In genomic region chr13:26051231-26052135, GRCh38 we compare ENCODE assay signal across 9 cellular contexts. TPM values are rescaled to one million over a fixed set of nuclear protein-coding genes. Genes with fewer than 3 reads are reported as not detected.
DNase-seq lines count a peak whose midpoint lies in the region; ATAC-seq, FAIRE-seq and TF ChIP-seq lines count a peak whose summit lies in the region.
"Had no signal": no experiment of that assay in that cellular context is flagged by ENCODE, and none has a peak within 500 bp of the region (broad histone marks: within the 10 kb centered on the region; RNA-seq: fewer than 3 reads in every experiment).

Gene SHISA2 (minus strand): TSS chr13:26052016. CDS start chr13:26050975, 1,041 bp downstream.

- TF ChIP-seq CTCF in BJ (IDR thresholded peaks at IDR 0.05; ENCODE audit: insufficient read depth, low read depth, low read length), result no peak
- TF ChIP-seq CTCF in Caco-2 (IDR thresholded peaks at IDR 0.05; ENCODE audit: insufficient read depth in 1 of 2, low read depth in 1 of 2, low read length in 1 of 2, severe bottlenecking in 1 of 2, unreplicated experiment in 1 of 2), result no peak

- H3K9me3 ChIP-seq in small intestine (ENCODE audit: control insufficient read depth, low read depth) (no peaks in the 10 kb centered on the region), Caco-2 (no peaks in the 10 kb centered on the region)

- H3K36me3 ChIP-seq in BJ (ENCODE audit: control insufficient read depth, insufficient read depth, low read length), result no peaks in the 10 kb centered on the region
- H3K36me3 ChIP-seq in small intestine (ENCODE audit: control insufficient read depth in 2 of 2, insufficient read depth in 2 of 2, low read length in 2 of 2), result no peaks in the 10 kb centered on the region
- H3K36me3 ChIP-seq in Caco-2 (ENCODE audit: control insufficient read depth, insufficient read depth, low read length), result no peaks in the 10 kb centered on the region

- BruUV-seq in Caco-2 (replicated peaks; lab: Mats Ljungman, UMichigan), result no TSS peak

- DNase-seq in BJ (ENCODE audit: low read depth), result no peak
- peak; percentile 39 for DNase-seq in HuH-7 (ENCODE audit: low spot score)
- peak in 3 of 5 donors; percentile 16 to 47 (median 24) for DNase-seq in T-helper 1 cell
- DNase-seq in caudate nucleus (lab: John Stamatoyannopoulos, UW), result peak in 43 of 61 donors; percentile 7 to 74 (median 42)
- no peak for DNase-seq in immature natural killer cell
- peak; percentile 6 for DNase-seq in small intestine
- DNase-seq in Caco-2, result no peak

- no peak for ATAC-seq in GM18861 (IDR thresholded peaks at IDR 0.05; ENCODE audit: unreplicated experiment)
- ATAC-seq: HCT116 had no signal

- no peaks in the 10 kb centered on the region for H3K36me3 Mint-ChIP-seq in immature natural killer cell
- H3K36me3 Mint-ChIP-seq in Caco-2 (ENCODE audit: insufficient read depth, unreplicated experiment), result no peaks in the 10 kb centered on the region

- H3K27me3 Mint-ChIP-seq in immature natural killer cell (ENCODE audit: low read depth in 3 of 3), result peaks cover 4 to 29% (median 7%) of the 10 kb centered on the region in 3 donors
- peaks cover 2% of the 10 kb centered on the region for H3K27me3 Mint-ChIP-seq in Caco-2 (ENCODE audit: insufficient read depth, unreplicated experiment)

- H3K27me3 ChIP-seq in BJ (ENCODE audit: control insufficient read depth, insufficient read depth, low read length) (peaks cover 25% of the 10 kb centered on the region), small intestine (ENCODE audit: control insufficient read depth in 2 of 2, insufficient read depth in 2 of 2, low read length in 2 of 2) (peaks cover 10 to 22% of the 10 kb centered on the region in 2 donors), Caco-2 (replicated peaks; ENCODE audit: control insufficient read depth, insufficient read depth, low read length) (peaks cover 1% of the 10 kb centered on the region; the same call in 1 of the 2 replicates)

- WGBS in small intestine, 3 donors, result 2 to 7% (median 4%) methylated on average over 76 to 109 of the region's 110 CpGs

- H3K4me1 ChIP-seq in small intestine (ENCODE audit: control insufficient read depth in 2 of 2, insufficient read depth in 1 of 2, low read depth in 1 of 2, low read length in 1 of 2), result no peaks in the 10 kb centered on the region
- H3K4me1 ChIP-seq in Caco-2, result no peaks in the 10 kb centered on the region

- intact Hi-C loops in Caco-2 (cut with micrococcal nuclease; ENCODE audit: unreplicated experiment), result no loop called here

- H3K4me3 ChIP-seq in BJ (ENCODE audit: low read depth, low read length) (peak within 1 kb of the TSS; percentile 33), small intestine (ENCODE audit: low read depth in 1 of 2, low read length in 2 of 2) (peak within 1 kb of the TSS; percentile 12 to 35), Caco-2 (ENCODE audit: low read depth, low read length) (no peak within 1 kb of the TSS)

- no peaks in the 10 kb centered on the region for H3K9me3 Mint-ChIP-seq in immature natural killer cell
- no peaks in the 10 kb centered on the region for H3K9me3 Mint-ChIP-seq in Caco-2 (ENCODE audit: unreplicated experiment)

- H3K27ac ChIP-seq in caudate nucleus (ENCODE audit: low read depth, low read length) (peak within 1 kb of the TSS; percentile 26), small intestine (ENCODE audit: low read depth in 1 of 2, low read length in 1 of 2) (no peak within 1 kb of the TSS)

- CTCF ChIA-PET in BJ (lab: Yijun Ruan, JAX), result no interaction called here
- CTCF ChIA-PET in Caco-2 (lab: Charles Lee), result no interaction called here

- H3K27ac Mint-ChIP-seq in immature natural killer cell (no peak within 1 kb of the TSS), Caco-2 (ENCODE audit: unreplicated experiment) (no peak within 1 kb of the TSS)

- POLR2A ChIA-PET in BJ (lab: Charles Lee), result no interaction called here
- POLR2A ChIA-PET in Caco-2 (lab: Charles Lee), result interaction anchor here (0.5 kb wide), 1 partner anchor 171 kb away, joined by 3 read pairs; the partner anchor contains the start of gene RNF6

- H3K4me3 Mint-ChIP-seq in immature natural killer cell (peak within 1 kb of the TSS; percentile 22 to 69 (median 53)), Caco-2 (ENCODE audit: unreplicated experiment) (no peak within 1 kb of the TSS)

- peaks cover 5 to 11% of the 10 kb centered on the region in 2 donors for H3K4me1 Mint-ChIP-seq in immature natural killer cell
- H3K4me1 Mint-ChIP-seq in Caco-2 (ENCODE audit: low read depth, unreplicated experiment), result no peaks in the 10 kb centered on the region

- FAIRE-seq in small intestine (lab: Jason Lieb, UNC), result no peak

RNA-seq across cellular contexts. Expression of gene SHISA2, which starts in this region (rescaled TPM):
- polyA plus RNA-seq in BJ (2011; rRNA removed), result 0.04 TPM in 1 of 2 replicates, not detected in the other
- polyA minus RNA-seq in BJ (2011; rRNA and poly(A)+ RNA removed), result 0.09 and 0.21 TPM in 2 replicates
- polyA plus RNA-seq in immature natural killer cell, result not detected
- polyA plus RNA-seq in small intestine, result under 1 TPM in 2 of 3 donors, not detected in 1; 0.19 to 0.27 TPM
- total RNA-seq in Caco-2 (2022), result not detected in 2 replicates

Comparison
In these comparisons a context has a peak if more than half of its experiments do, and no peak if none do; other contexts are left out.
1. Peak in DNase-seq and H3K4me3 ChIP-seq in small intestine; RNA of the gene not detected or under 1 TPM.
2. DNase-seq: peak in HuH-7 (single experiment), T-helper 1 cell (3 of 5) and caudate nucleus (43 of 61); none in BJ (single experiment), immature natural killer cell (0 of 3) and Caco-2 (0 of 2).